ENCODE assay signal across 8 cellular contexts in genomic region chr2:27322766-27323591, GRCh38. TPM values are rescaled to one million over a fixed set of nuclear protein-coding genes. Genes with fewer than 3 reads are reported as not detected.
DNase-seq lines count a peak whose midpoint lies in the region; ATAC-seq and TF ChIP-seq lines count a peak whose summit lies in the region.

MPV17 (minus strand) TSS chr2:27323097; CDS start chr2:27322517, 580 bp downstream.

- peaks cover 0 to 37% (median 22%) of the 10 kb centered on the region in 6 donors for H3K36me3 ChIP-seq in spleen

- TF ChIP-seq POLR2A in GM18951 (IDR thresholded peaks at IDR 0.05; ENCODE audit: extremely low read depth, insufficient read depth, insufficient read length) (peak; percentile 90), spleen (IDR thresholded peaks at IDR 0.05) (peak in 2 of 3 donors; percentile 2 to 75)

- H3K27ac ChIP-seq in caudate nucleus (ENCODE audit: low read depth, low read length), result peak within 1 kb of the TSS; percentile 87
- peak within 1 kb of the TSS; percentile 88 to 97 (median 94) for H3K27ac ChIP-seq in spleen

- H3K27me3 ChIP-seq in spleen (replicated peaks in 1 of 7), result no peaks in the 10 kb centered on the region

- peaks cover 9 to 30% (median 22%) of the 10 kb centered on the region in 6 donors for H3K4me1 ChIP-seq in spleen

- 0 to 1% (median 1%) methylated on average over 21 to 39 of the region's 39 CpGs for WGBS in spleen, 5 donors

- in situ Hi-C loops in GM18951 (cut with MboI; ENCODE audit: low sequenced_read_pairs, unreplicated experiment), result no loop called here

- no peaks in the 10 kb centered on the region for H3K9me3 ChIP-seq in spleen

- peak within 1 kb of the TSS; percentile 58 to 93 (median 74) for H3K4me3 ChIP-seq in spleen

- DNase-seq in AG08396 (ENCODE audit: low spot score) (peak; percentile 95), NCI-H345 treated with DMSO at 0.1 percent for 48 hours (lab: John Stamatoyannopoulos, UW; ENCODE audit: unreplicated experiment) (peak; percentile 90), caudate nucleus (lab: John Stamatoyannopoulos, UW) (peak; percentile 19 to 94 (median 85)), inferior parietal cortex (ENCODE audit: extremely low spot score) (peak; percentile 95), spleen (peak; percentile 96)
- DNase-seq in activated CD4-positive, CD25-positive, alpha-beta regulatory T cell (lab: John Stamatoyannopoulos, UW), result peak; percentile 72 to 77 (median 76)

- ATAC-seq in HG03175 (IDR thresholded peaks at IDR 0.05; ENCODE audit: unreplicated experiment), result peak; percentile 85

- intact Hi-C loops in spleen (cut with DNase I; ENCODE audit: low total_unique reads), result no loop called here

- peak in 1 of 11 experiments; percentile 5 for TF ChIP-seq CTCF in spleen (IDR thresholded peaks at IDR 0.05 in 8 of 11, conservative IDR thresholded peaks at IDR 0.05 in 3 of 11)

RNA-seq across cellular contexts. Expression of gene MPV17, which starts in this region (rescaled TPM):
- total RNA-seq in spleen, result 100 to 1,000 TPM in 1 of 7 donors, 10 to 100 TPM in 6; 58.0 to 101 (median 73.9) TPM
- 10 to 100 TPM; 78.8 to 83.1 (median 81.7) TPM for polyA plus RNA-seq in spleen

Comparison
In these comparisons a context has a peak if more than half of its experiments do, and no peak if none do; other contexts are left out.
1. Peak in every context shown above with its lines: DNase-seq, ATAC-seq, H3K4me3 ChIP-seq and H3K27ac ChIP-seq.